Comparison of ENCODE assay signal across 21 cellular contexts in genomic region chr19:11300811-11301120, GRCh38.
A peak's percentile ranks its signal among the peaks of the same experiment; 100 is the strongest.
DNase-seq lines count a peak whose midpoint lies in the region; TF ChIP-seq lines count a peak whose summit lies in the region.
"Had no signal": no experiment of that assay in that cellular context is flagged by ENCODE, and none has a peak within 500 bp of the region (broad histone marks: within the 10 kb centered on the region; RNA-seq: fewer than 3 reads in every experiment).

No MANE protein-coding gene starts in this region.

- peaks cover 0 to 9% (median 0%) of the 10 kb centered on the region in 11 experiments; a peak in 3 of 22 replicates for H3K9me3 ChIP-seq in BLaER1 treated with 17β-estradiol and CSF1 and Interleukin-3, amounts not matched to agents 10 nM and 100 nM (replicated peaks in 1 of 11)
- H3K9me3 ChIP-seq in neutrophil: no peaks in the 10 kb centered on the region
- H3K9me3 ChIP-seq: A549 had no signal

- no peaks in the 10 kb centered on the region for H3K36me3 ChIP-seq in BLaER1 treated with 17β-estradiol and CSF1 and Interleukin-3, amounts not matched to agents 10 nM and 100 nM
- H3K36me3 ChIP-seq in neutrophil (peaks cover 56% of the 10 kb centered on the region), brain microvascular endothelial cell (replicated peaks) (no peaks in the 10 kb centered on the region)

- H3K9ac ChIP-seq in BLaER1 treated with 17β-estradiol and CSF1 and Interleukin-3, amounts not matched to agents 10 nM and 100 nM: no peak overlapping the region

- H3K27ac ChIP-seq in BLaER1 treated with 17β-estradiol and CSF1 and Interleukin-3, amounts not matched to agents 10 nM and 100 nM: no peak overlapping the region
- peak overlapping the region; percentile 49 for H3K27ac ChIP-seq in cingulate gyrus (ENCODE audit: low read depth, low read length)
- H3K27ac ChIP-seq in neutrophil: peak overlapping the region; percentile 48
- no peak overlapping the region for H3K27ac ChIP-seq in brain microvascular endothelial cell
- H3K27ac ChIP-seq: A549, C4-2B had no signal

- TF ChIP-seq CTCF in neutrophil (IDR thresholded peaks at IDR 0.05) (no peak), brain microvascular endothelial cell (IDR thresholded peaks at IDR 0.05; ENCODE audit: low read depth, low read length, missing control alignments) (no peak)

- H3K4me2 ChIP-seq in BLaER1 treated with 17β-estradiol and CSF1 and Interleukin-3, amounts not matched to agents 10 nM and 100 nM: peak overlapping the region in 9 of 11 experiments; percentile 3 to 58 (median 39); a peak in 14 of 22 replicates
- H3K4me2 ChIP-seq: A549, GM23338 had no signal

- in situ Hi-C loops in brain microvascular endothelial cell (cut with HindIII; ENCODE audit: low pct_ligation_motif_present, low sequenced_read_pairs): no loop called here

- H3K27me3 ChIP-seq in BLaER1 treated with 17β-estradiol and CSF1 and Interleukin-3, amounts not matched to agents 10 nM and 100 nM: no peaks in the 10 kb centered on the region
- no peaks in the 10 kb centered on the region for H3K27me3 ChIP-seq in neutrophil
- H3K27me3 ChIP-seq in brain microvascular endothelial cell (replicated peaks): no peaks in the 10 kb centered on the region

- H4K20me1 ChIP-seq in BLaER1 treated with 17β-estradiol and CSF1 and Interleukin-3, amounts not matched to agents 10 nM and 100 nM: no peaks in the 10 kb centered on the region

- H3K4me3 ChIP-seq in BLaER1 treated with 17β-estradiol and CSF1 and Interleukin-3, amounts not matched to agents 10 nM and 100 nM: no peak overlapping the region
- no peak overlapping the region for H3K4me3 ChIP-seq in neutrophil (ENCODE audit: low read depth in 1 of 2, low read length in 1 of 2)
- H3K4me3 ChIP-seq in brain microvascular endothelial cell (ENCODE audit: low read depth, low read length): no peak overlapping the region
- H3K4me3 ChIP-seq: A549, GM12878, GM23338 had no signal

- DNase-seq in putamen (ENCODE audit: low spot score) (peak; percentile 64), NCI-H2196 (lab: John Stamatoyannopoulos, UW; ENCODE audit: unreplicated experiment) (no peak), UCSD-AML1 (lab: John Stamatoyannopoulos, UW; ENCODE audit: unreplicated experiment) (no peak), brain microvascular endothelial cell (no peak)
- DNase-seq: 8988T; ACHN; AML-193; CD4-positive, alpha-beta T cell; CD8-positive, alpha-beta memory T cell; DMS 273 treated with DMSO at 0.1 percent for 48 hours; DMS79; EL; GDM1; H9 had no signal

- peaks cover 0 to 42% (median 25%) of the 10 kb centered on the region in 10 experiments; a peak in 17 of 20 replicates for H3K4me1 ChIP-seq in BLaER1 treated with 17β-estradiol and CSF1 and Interleukin-3, amounts not matched to agents 10 nM and 100 nM
- H3K4me1 ChIP-seq in neutrophil (ENCODE audit: control insufficient read depth in 1 of 2, insufficient read depth in 1 of 2, low read depth in 1 of 2, low read length in 1 of 2): peaks cover 15 to 27% of the 10 kb centered on the region in 2 experiments

Comparison
In these comparisons a context has a peak if more than half of its experiments do, and no peak if none do; other contexts are left out.
1. H3K27ac ChIP-seq: peak in cingulate gyrus (single experiment) and neutrophil (single experiment); none in BLaER1 treated with 17β-estradiol and CSF1 and Interleukin-3, amounts not matched to agents 10 nM and 100 nM (0 of 11) and brain microvascular endothelial cell (single experiment).